ENCODE assay signal across 8 cellular contexts in the genomic region with DNA sequence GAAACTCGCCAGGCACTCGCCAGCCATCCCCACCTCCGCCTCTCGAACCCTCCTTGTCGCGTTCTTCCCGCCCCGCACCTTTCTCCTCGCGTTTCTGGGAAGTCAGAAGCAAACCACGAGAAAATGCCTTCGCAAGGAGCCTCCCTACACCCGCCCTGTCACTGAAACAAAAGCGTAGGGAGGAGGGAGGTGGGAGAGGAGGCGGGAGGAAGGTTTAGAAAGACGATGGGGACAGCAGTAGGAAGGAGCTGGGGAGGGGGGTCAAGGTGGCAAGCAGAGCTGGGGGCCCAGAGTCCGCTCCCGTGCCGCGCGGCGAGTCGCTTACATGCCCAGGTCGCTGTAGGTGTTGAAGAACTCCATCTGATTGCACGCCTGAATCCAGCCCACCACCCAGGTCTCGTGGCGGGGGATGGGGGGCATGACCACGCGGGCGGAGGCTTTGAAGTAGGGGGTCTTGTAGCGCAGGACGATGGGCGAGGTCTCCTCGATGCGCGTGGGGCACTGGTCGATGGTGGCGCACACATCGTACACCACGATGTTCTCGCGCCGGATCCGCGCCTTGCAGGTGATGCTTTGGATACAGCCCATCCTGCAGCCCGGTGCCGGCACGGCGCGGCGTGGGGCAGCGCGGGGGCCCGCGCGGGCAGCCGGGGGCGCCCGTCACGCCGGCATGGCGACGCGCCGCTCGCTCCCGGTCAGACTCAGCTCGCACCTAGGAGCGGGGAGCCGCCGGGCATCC.
DNase-seq lines count a peak whose midpoint lies in the region; ATAC-seq and TF ChIP-seq lines count a peak whose summit lies in the region.

No MANE protein-coding gene starts in this region.

- peaks cover 68% of the 10 kb centered on the region for H3K79me2 ChIP-seq in OCI-LY3 (ENCODE audit: low read length)

- H3K4me3 ChIP-seq in OCI-LY3 (ENCODE audit: low read length) (peak overlapping the region; percentile 89), muscle layer of duodenum (ENCODE audit: low read depth in 1 of 2, low read length in 2 of 2) (peak overlapping the region; percentile 47 to 69)

- peak overlapping the region; percentile 89 for H3K9ac ChIP-seq in OCI-LY3 (ENCODE audit: low read length)

- H3K27ac ChIP-seq in OCI-LY3 (ENCODE audit: low read length) (peak overlapping the region; percentile 75), muscle layer of duodenum (ENCODE audit: low read length) (no peak overlapping the region)

- H3K4me2 ChIP-seq in OCI-LY3 (ENCODE audit: low read length), result peak overlapping the region; percentile 89

- peaks cover 53% of the 10 kb centered on the region for H3K4me1 ChIP-seq in OCI-LY3 (ENCODE audit: low read length)
- H3K4me1 ChIP-seq in muscle layer of duodenum (ENCODE audit: control insufficient read depth in 1 of 2, insufficient read depth in 2 of 2, low read length in 2 of 2), result peaks cover 11 to 25% of the 10 kb centered on the region in 2 donors

- H4K20me1 ChIP-seq in OCI-LY3 (ENCODE audit: insufficient read depth, low read length), result peaks cover 39% of the 10 kb centered on the region

- ATAC-seq in GM18858 (IDR thresholded peaks at IDR 0.05; ENCODE audit: unreplicated experiment), result peak; percentile 0
- ATAC-seq in activated CD4-positive, CD25-positive, alpha-beta regulatory T cell treated with anti-CD3 and anti-CD28 coated beads, Interleukin-2, amount 50 U/mL, for 24 hours, result no peak

- TF ChIP-seq CTCF in OCI-LY3 (IDR thresholded peaks at IDR 0.05; ENCODE audit: low read depth, low read length), result no peak

- H3K9me3 ChIP-seq in OCI-LY3 (ENCODE audit: insufficient read depth, low read length), result no peaks in the 10 kb centered on the region
- no peaks in the 10 kb centered on the region for H3K9me3 ChIP-seq in muscle layer of duodenum (ENCODE audit: control insufficient read depth in 1 of 2, low read length in 2 of 2)

- H2AFZ ChIP-seq in OCI-LY3 (ENCODE audit: low read depth, low read length), result peak overlapping the region; percentile 8; the same call in 1 of the 2 replicates

- DNase-seq in 8988T, result peak; percentile 30
- DNase-seq in ecto neural progenitor cell (ENCODE audit: low spot score), result peak; percentile 53
- DNase-seq in globus pallidus (ENCODE audit: low spot score), result no peak
- DNase-seq in effector CD4-positive, alpha-beta T cell, result no peak

- no peaks in the 10 kb centered on the region for H3K27me3 ChIP-seq in OCI-LY3 (ENCODE audit: low read depth, low read length)
- no peaks in the 10 kb centered on the region for H3K27me3 ChIP-seq in muscle layer of duodenum (ENCODE audit: low read depth, low read length)

- peaks cover 31% of the 10 kb centered on the region for H3K36me3 ChIP-seq in OCI-LY3 (replicated peaks; ENCODE audit: low read depth, low read length)
- no peaks in the 10 kb centered on the region for H3K36me3 ChIP-seq in muscle layer of duodenum (ENCODE audit: control insufficient read depth in 1 of 2, insufficient read depth in 2 of 2, low read length in 2 of 2)

Comparison
In these comparisons a context has a peak if more than half of its experiments do, and no peak if none do; other contexts are left out.
1. DNase-seq: peak in 8988T (single experiment) and ecto neural progenitor cell (single experiment); none in globus pallidus (single experiment) and effector CD4-positive, alpha-beta T cell (single experiment).